In the genomic region with DNA sequence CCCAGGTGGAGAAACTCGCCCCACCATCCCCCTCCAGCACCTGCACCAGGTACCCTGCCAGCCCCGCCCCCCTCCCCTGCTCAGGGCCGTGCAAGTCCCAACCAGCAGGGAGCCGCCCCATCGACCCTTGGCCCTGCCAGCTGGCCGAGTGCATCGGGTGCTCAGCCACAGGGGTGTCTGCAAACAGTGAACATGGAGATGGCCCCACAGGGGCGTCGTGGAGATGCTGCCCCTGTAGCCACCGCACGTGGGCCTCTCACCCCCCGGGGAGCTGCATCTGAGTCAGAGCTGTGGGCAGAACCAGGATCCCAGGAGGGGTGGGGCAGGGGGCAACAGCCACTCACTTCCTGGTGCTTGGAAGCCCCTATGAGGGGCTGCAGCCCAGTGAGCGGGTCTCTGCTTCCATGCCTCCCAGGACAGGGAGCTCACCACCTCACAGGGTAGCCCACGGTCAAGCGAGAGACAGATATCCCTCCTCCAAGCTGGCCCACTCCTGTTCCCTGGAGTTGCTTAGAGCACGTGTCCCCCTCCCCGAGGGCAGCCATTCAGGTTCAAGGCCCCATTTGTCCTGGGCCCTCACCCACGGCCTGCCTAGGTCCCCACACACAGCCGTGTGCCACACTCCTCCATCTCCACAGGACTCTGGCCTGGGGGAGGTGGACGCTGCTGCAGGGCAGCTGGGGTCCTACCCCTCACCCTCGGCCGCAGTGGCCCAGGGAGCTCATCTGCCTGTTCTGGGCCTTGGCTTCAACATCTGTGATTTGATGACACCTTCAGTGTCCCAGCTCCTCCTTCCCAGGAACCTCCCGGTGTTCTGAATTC, we compare ENCODE assay signal across 1 cellular context.
A peak's percentile ranks its signal among the peaks of the same experiment; 100 is the strongest.
TF ChIP-seq lines count a peak whose summit lies in the region.

No MANE protein-coding gene starts in this region.

TF ChIP-seq in HepG2, 621 proteins besides CTCF, POLR2A, EP300 and RAD21 (continued from another document and continues in another):
- TF ChIP-seq, protein P1, sequence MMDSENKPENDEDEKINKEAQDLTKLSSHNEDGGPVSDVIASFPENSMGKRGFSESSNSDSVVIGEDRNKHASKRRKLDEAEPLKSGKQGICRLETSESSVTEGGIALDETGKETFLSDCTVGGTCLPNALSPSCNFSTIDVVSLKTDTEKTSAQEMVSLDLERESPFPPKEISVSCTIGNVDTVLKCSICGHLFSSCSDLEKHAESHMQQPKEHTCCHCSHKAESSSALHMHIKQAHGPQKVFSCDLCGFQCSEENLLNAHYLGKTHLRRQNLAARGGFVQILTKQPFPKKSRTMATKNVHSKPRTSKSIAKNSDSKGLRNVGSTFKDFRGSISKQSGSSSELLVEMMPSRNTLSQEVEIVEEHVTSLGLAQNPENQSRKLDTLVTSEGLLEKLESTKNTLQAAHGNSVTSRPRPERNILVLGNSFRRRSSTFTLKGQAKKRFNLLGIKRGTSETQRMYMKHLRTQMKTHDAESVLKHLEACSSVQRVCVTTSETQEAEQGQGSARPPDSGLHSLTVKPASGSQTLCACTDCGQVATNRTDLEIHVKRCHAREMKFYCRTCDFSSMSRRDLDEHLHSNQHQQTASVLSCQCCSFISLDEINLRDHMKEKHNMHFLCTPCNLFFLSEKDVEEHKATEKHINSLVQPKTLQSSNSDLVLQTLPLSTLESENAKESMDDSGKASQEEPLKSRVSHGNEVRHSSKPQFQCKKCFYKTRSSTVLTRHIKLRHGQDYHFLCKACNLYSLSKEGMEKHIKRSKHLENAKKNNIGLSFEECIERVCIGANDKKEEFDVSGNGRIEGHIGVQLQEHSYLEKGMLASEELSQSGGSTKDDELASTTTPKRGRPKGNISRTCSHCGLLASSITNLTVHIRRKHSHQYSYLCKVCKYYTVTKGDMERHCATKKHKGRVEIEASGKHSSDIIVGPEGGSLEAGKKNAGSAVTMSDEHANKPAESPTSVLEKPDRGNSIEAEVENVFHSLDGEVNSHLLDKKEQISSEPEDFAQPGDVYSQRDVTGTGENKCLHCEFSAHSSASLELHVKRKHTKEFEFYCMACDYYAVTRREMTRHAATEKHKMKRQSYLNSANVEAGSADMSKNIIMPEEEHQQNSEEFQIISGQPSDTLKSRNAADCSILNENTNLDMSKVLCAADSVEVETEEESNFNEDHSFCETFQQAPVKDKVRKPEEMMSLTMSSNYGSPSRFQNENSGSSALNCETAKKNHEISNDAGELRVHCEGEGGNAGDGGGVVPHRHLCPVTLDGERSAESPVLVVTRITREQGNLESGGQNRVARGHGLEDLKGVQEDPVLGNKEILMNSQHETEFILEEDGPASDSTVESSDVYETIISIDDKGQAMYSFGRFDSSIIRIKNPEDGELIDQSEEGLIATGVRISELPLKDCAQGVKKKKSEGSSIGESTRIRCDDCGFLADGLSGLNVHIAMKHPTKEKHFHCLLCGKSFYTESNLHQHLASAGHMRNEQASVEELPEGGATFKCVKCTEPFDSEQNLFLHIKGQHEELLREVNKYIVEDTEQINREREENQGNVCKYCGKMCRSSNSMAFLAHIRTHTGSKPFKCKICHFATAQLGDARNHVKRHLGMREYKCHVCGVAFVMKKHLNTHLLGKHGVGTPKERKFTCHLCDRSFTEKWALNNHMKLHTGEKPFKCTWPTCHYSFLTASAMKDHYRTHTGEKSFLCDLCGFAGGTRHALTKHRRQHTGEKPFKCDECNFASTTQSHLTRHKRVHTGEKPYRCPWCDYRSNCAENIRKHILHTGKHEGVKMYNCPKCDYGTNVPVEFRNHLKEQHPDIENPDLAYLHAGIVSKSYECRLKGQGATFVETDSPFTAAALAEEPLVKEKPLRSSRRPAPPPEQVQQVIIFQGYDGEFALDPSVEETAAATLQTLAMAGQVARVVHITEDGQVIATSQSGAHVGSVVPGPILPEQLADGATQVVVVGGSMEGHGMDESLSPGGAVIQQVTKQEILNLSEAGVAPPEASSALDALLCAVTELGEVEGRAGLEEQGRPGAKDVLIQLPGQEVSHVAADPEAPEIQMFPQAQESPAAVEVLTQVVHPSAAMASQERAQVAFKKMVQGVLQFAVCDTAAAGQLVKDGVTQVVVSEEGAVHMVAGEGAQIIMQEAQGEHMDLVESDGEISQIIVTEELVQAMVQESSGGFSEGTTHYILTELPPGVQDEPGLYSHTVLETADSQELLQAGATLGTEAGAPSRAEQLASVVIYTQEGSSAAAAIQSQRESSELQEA (CRISPR knock-in tag; IDR thresholded peaks at IDR 0.05; ENCODE audit: not compliant biosample characterization) = peak; percentile 64
- TF ChIP-seq ARID2 (CRISPR knock-in tag; IDR thresholded peaks at IDR 0.05; ENCODE audit: borderline replicate concordance) (no peak), TGIF2 (CRISPR knock-in tag; IDR thresholded peaks at IDR 0.05) (no peak), ZEB1 (IDR thresholded peaks at IDR 0.05; ENCODE audit: insufficient replicate concordance, low read depth) (peak; percentile 72), KDM5A (IDR thresholded peaks at IDR 0.05; ENCODE audit: borderline replicate concordance, low read length) (no peak), ELF4 (CRISPR knock-in tag; IDR thresholded peaks at IDR 0.05; ENCODE audit: borderline replicate concordance) (no peak), JARID2 (CRISPR knock-in tag; IDR thresholded peaks at IDR 0.05; ENCODE audit: insufficient replicate concordance) (no peak), SMC3 (IDR thresholded peaks at IDR 0.05; ENCODE audit: low read length) (no peak), GLI4 (CRISPR knock-in tag; IDR thresholded peaks at IDR 0.05; ENCODE audit: borderline replicate concordance) (peak; percentile 47; the same call in 1 of the 2 replicates), SAP130 (CRISPR knock-in tag; IDR thresholded peaks at IDR 0.05; ENCODE audit: low read depth) (peak; percentile 71), CHD2 (IDR thresholded peaks at IDR 0.05; ENCODE audit: low read depth, low read length) (no peak), RCOR2 (CRISPR knock-in tag; IDR thresholded peaks at IDR 0.05) (peak; percentile 58; the same call in 1 of the 2 replicates), NFE2 (CRISPR knock-in tag; IDR thresholded peaks at IDR 0.05) (no peak), ZNF350 (CRISPR knock-in tag; IDR thresholded peaks at IDR 0.05; ENCODE audit: borderline replicate concordance, low read depth) (no peak), ZNF674 (CRISPR knock-in tag; IDR thresholded peaks at IDR 0.05; ENCODE audit: low read depth) (no peak), SIN3B (IDR thresholded peaks at IDR 0.05; ENCODE audit: low read length) (no peak), ZNF44 (CRISPR knock-in tag; IDR thresholded peaks at IDR 0.05) (no peak), NCOA2 (CRISPR knock-in tag; IDR thresholded peaks at IDR 0.05) (no peak), SMAD9 (CRISPR knock-in tag; IDR thresholded peaks at IDR 0.05) (no peak), HNF4G (IDR thresholded peaks at IDR 0.05; ENCODE audit: borderline replicate concordance, low read depth, low read length) (peak; percentile 89), HNF4G (CRISPR knock-in tag; IDR thresholded peaks at IDR 0.05; ENCODE audit: borderline replicate concordance, low read depth) (peak; percentile 78), ZNF367 (CRISPR knock-in tag; IDR thresholded peaks at IDR 0.05; ENCODE audit: borderline replicate concordance) (no peak), ZNF891 (CRISPR knock-in tag; IDR thresholded peaks at IDR 0.05) (no peak), ERF (CRISPR knock-in tag; IDR thresholded peaks at IDR 0.05) (no peak), ZNF235 (CRISPR knock-in tag; IDR thresholded peaks at IDR 0.05; ENCODE audit: borderline replicate concordance) (0 out of 2 replicates have a peak, but pooled peaks have one; percentile 51), HNRNPH1 (optimal IDR thresholded peaks at IDR 0.05; ENCODE audit: low read depth, low read length) (no peak), ZNF569 (CRISPR knock-in tag; IDR thresholded peaks at IDR 0.05; ENCODE audit: borderline replicate concordance) (no peak), ZC3H4 (CRISPR knock-in tag; IDR thresholded peaks at IDR 0.05; ENCODE audit: borderline replicate concordance) (no peak), KLF9 (CRISPR knock-in tag; IDR thresholded peaks at IDR 0.05; ENCODE audit: low read depth) (no peak), ASH2L (IDR thresholded peaks at IDR 0.05; ENCODE audit: insufficient read length, low read depth, low read length) (no peak)
- TF ChIP-seq, protein P2, sequence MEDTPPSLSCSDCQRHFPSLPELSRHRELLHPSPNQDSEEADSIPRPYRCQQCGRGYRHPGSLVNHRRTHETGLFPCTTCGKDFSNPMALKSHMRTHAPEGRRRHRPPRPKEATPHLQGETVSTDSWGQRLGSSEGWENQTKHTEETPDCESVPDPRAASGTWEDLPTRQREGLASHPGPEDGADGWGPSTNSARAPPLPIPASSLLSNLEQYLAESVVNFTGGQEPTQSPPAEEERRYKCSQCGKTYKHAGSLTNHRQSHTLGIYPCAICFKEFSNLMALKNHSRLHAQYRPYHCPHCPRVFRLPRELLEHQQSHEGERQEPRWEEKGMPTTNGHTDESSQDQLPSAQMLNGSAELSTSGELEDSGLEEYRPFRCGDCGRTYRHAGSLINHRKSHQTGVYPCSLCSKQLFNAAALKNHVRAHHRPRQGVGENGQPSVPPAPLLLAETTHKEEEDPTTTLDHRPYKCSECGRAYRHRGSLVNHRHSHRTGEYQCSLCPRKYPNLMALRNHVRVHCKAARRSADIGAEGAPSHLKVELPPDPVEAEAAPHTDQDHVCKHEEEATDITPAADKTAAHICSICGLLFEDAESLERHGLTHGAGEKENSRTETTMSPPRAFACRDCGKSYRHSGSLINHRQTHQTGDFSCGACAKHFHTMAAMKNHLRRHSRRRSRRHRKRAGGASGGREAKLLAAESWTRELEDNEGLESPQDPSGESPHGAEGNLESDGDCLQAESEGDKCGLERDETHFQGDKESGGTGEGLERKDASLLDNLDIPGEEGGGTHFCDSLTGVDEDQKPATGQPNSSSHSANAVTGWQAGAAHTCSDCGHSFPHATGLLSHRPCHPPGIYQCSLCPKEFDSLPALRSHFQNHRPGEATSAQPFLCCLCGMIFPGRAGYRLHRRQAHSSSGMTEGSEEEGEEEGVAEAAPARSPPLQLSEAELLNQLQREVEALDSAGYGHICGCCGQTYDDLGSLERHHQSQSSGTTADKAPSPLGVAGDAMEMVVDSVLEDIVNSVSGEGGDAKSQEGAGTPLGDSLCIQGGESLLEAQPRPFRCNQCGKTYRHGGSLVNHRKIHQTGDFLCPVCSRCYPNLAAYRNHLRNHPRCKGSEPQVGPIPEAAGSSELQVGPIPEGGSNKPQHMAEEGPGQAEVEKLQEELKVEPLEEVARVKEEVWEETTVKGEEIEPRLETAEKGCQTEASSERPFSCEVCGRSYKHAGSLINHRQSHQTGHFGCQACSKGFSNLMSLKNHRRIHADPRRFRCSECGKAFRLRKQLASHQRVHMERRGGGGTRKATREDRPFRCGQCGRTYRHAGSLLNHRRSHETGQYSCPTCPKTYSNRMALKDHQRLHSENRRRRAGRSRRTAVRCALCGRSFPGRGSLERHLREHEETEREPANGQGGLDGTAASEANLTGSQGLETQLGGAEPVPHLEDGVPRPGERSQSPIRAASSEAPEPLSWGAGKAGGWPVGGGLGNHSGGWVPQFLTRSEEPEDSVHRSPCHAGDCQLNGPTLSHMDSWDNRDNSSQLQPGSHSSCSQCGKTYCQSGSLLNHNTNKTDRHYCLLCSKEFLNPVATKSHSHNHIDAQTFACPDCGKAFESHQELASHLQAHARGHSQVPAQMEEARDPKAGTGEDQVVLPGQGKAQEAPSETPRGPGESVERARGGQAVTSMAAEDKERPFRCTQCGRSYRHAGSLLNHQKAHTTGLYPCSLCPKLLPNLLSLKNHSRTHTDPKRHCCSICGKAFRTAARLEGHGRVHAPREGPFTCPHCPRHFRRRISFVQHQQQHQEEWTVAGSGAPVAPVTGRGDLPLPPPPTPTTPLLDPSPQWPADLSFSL (CRISPR knock-in tag; IDR thresholded peaks at IDR 0.05) = no peak
- TF ChIP-seq, protein P3, sequence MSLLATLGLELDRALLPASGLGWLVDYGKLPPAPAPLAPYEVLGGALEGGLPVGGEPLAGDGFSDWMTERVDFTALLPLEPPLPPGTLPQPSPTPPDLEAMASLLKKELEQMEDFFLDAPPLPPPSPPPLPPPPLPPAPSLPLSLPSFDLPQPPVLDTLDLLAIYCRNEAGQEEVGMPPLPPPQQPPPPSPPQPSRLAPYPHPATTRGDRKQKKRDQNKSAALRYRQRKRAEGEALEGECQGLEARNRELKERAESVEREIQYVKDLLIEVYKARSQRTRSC (CRISPR knock-in tag; IDR thresholded peaks at IDR 0.05; ENCODE audit: low read depth) = no peak
- TF ChIP-seq, protein P4, sequence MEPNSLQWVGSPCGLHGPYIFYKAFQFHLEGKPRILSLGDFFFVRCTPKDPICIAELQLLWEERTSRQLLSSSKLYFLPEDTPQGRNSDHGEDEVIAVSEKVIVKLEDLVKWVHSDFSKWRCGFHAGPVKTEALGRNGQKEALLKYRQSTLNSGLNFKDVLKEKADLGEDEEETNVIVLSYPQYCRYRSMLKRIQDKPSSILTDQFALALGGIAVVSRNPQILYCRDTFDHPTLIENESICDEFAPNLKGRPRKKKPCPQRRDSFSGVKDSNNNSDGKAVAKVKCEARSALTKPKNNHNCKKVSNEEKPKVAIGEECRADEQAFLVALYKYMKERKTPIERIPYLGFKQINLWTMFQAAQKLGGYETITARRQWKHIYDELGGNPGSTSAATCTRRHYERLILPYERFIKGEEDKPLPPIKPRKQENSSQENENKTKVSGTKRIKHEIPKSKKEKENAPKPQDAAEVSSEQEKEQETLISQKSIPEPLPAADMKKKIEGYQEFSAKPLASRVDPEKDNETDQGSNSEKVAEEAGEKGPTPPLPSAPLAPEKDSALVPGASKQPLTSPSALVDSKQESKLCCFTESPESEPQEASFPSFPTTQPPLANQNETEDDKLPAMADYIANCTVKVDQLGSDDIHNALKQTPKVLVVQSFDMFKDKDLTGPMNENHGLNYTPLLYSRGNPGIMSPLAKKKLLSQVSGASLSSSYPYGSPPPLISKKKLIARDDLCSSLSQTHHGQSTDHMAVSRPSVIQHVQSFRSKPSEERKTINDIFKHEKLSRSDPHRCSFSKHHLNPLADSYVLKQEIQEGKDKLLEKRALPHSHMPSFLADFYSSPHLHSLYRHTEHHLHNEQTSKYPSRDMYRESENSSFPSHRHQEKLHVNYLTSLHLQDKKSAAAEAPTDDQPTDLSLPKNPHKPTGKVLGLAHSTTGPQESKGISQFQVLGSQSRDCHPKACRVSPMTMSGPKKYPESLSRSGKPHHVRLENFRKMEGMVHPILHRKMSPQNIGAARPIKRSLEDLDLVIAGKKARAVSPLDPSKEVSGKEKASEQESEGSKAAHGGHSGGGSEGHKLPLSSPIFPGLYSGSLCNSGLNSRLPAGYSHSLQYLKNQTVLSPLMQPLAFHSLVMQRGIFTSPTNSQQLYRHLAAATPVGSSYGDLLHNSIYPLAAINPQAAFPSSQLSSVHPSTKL (CRISPR knock-in tag; IDR thresholded peaks at IDR 0.05) = 0 out of 2 replicates have a peak, but pooled peaks have one; percentile 24
- TF ChIP-seq, protein P5, sequence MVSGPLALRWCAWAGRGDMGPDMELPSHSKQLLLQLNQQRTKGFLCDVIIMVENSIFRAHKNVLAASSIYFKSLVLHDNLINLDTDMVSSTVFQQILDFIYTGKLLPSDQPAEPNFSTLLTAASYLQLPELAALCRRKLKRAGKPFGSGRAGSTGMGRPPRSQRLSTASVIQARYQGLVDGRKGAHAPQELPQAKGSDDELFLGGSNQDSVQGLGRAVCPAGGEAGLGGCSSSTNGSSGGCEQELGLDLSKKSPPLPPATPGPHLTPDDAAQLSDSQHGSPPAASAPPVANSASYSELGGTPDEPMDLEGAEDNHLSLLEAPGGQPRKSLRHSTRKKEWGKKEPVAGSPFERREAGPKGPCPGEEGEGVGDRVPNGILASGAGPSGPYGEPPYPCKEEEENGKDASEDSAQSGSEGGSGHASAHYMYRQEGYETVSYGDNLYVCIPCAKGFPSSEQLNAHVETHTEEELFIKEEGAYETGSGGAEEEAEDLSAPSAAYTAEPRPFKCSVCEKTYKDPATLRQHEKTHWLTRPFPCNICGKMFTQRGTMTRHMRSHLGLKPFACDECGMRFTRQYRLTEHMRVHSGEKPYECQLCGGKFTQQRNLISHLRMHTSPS (CRISPR knock-in tag; IDR thresholded peaks at IDR 0.05; ENCODE audit: low read depth) = peak; percentile 93
- TF ChIP-seq, protein P6, sequence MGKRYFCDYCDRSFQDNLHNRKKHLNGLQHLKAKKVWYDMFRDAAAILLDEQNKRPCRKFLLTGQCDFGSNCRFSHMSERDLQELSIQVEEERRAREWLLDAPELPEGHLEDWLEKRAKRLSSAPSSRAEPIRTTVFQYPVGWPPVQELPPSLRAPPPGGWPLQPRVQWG (CRISPR knock-in tag; IDR thresholded peaks at IDR 0.05; ENCODE audit: borderline replicate concordance, low read depth) = no peak
